ENCODE assay signal across 1 cellular context in genomic region chr4:139301143-139301820, GRCh38.
TF ChIP-seq lines count a peak whose summit lies in the region.

NAA15 (plus strand) TSS chr4:139301505; CDS start chr4:139301778, 273 bp downstream.

TF ChIP-seq in HepG2, 621 proteins besides CTCF, POLR2A, EP300 and RAD21 (continued from another document and continues in another):
- TF ChIP-seq ZSCAN5A (CRISPR knock-in tag; IDR thresholded peaks at IDR 0.05; ENCODE audit: borderline replicate concordance) = no peak; the same call in 1 of the 2 replicates
- no peak for TF ChIP-seq GTF3A (CRISPR knock-in tag; conservative IDR thresholded peaks at IDR 0.05)
- TF ChIP-seq SMAD9 (CRISPR knock-in tag; IDR thresholded peaks at IDR 0.05) = no peak
- TF ChIP-seq TIGD3 (CRISPR knock-in tag; IDR thresholded peaks at IDR 0.05; ENCODE audit: borderline replicate concordance) = no peak
- peak; percentile 69; the same call in 1 of the 2 replicates for TF ChIP-seq ZNF124 (CRISPR knock-in tag; IDR thresholded peaks at IDR 0.05)
- no peak for TF ChIP-seq CHCHD3 (CRISPR knock-in tag; IDR thresholded peaks at IDR 0.05)
- TF ChIP-seq HOXA7 (CRISPR knock-in tag; IDR thresholded peaks at IDR 0.05) = no peak
- no peak for TF ChIP-seq MBNL3 (CRISPR knock-in tag; conservative IDR thresholded peaks at IDR 0.05)
- no peak for TF ChIP-seq ZBTB43 (CRISPR knock-in tag; conservative IDR thresholded peaks at IDR 0.05)
- no peak for TF ChIP-seq IRX3 (CRISPR knock-in tag; IDR thresholded peaks at IDR 0.05; ENCODE audit: borderline replicate concordance, low read depth)
- TF ChIP-seq ZNF773 (CRISPR knock-in tag; IDR thresholded peaks at IDR 0.05; ENCODE audit: borderline replicate concordance) = no peak
- no peak for TF ChIP-seq ZNF784 (CRISPR knock-in tag; IDR thresholded peaks at IDR 0.05; ENCODE audit: borderline replicate concordance)
- TF ChIP-seq ZFX (CRISPR knock-in tag; IDR thresholded peaks at IDR 0.05; ENCODE audit: low read depth) = no peak; the same call in none of the 2 replicates
- TF ChIP-seq RARG (CRISPR knock-in tag; IDR thresholded peaks at IDR 0.05; ENCODE audit: low read depth) = no peak
- peak; percentile 61 for TF ChIP-seq PATZ1 (CRISPR knock-in tag; IDR thresholded peaks at IDR 0.05)
- TF ChIP-seq SAFB2 (CRISPR knock-in tag; IDR thresholded peaks at IDR 0.05; ENCODE audit: borderline replicate concordance, low read depth) = peak; percentile 30
- no peak for TF ChIP-seq GRHL1 (CRISPR knock-in tag; conservative IDR thresholded peaks at IDR 0.05)
- TF ChIP-seq IKZF4 (CRISPR knock-in tag; IDR thresholded peaks at IDR 0.05; ENCODE audit: borderline replicate concordance, low read depth, not compliant biosample characterization) = no peak
- peak; percentile 51; the same call in 1 of the 2 replicates for TF ChIP-seq MAZ (IDR thresholded peaks at IDR 0.05; ENCODE audit: borderline replicate concordance, low read depth, low read length)
- peak; percentile 88 for TF ChIP-seq MAZ (CRISPR knock-in tag; IDR thresholded peaks at IDR 0.05; ENCODE audit: low read depth)
- no peak for TF ChIP-seq HINFP (CRISPR knock-in tag; IDR thresholded peaks at IDR 0.05; ENCODE audit: low read depth)
- TF ChIP-seq ZNF142 (CRISPR knock-in tag; IDR thresholded peaks at IDR 0.05) = no peak
- TF ChIP-seq HOXA3 (CRISPR knock-in tag; IDR thresholded peaks at IDR 0.05) = peak; percentile 96
- TF ChIP-seq HOXD1 (CRISPR knock-in tag; IDR thresholded peaks at IDR 0.05) = no peak; the same call in 1 of the 2 replicates
- TF ChIP-seq TRAFD1 (CRISPR knock-in tag; IDR thresholded peaks at IDR 0.05; ENCODE audit: borderline replicate concordance) = 0 out of 2 replicates have a peak, but pooled peaks have one; percentile 46
- TF ChIP-seq NFAT5 (CRISPR knock-in tag; IDR thresholded peaks at IDR 0.05) = no peak
- no peak for TF ChIP-seq MAFG (CRISPR knock-in tag; IDR thresholded peaks at IDR 0.05)
- no peak for TF ChIP-seq ZNF337 (CRISPR knock-in tag; IDR thresholded peaks at IDR 0.05; ENCODE audit: borderline replicate concordance, low read depth)
- no peak for TF ChIP-seq ZSCAN12 (CRISPR knock-in tag; IDR thresholded peaks at IDR 0.05)
- TF ChIP-seq ZNF670 (CRISPR knock-in tag; IDR thresholded peaks at IDR 0.05; ENCODE audit: borderline replicate concordance) = no peak
- TF ChIP-seq MEF2D (CRISPR knock-in tag; IDR thresholded peaks at IDR 0.05) = 0 out of 2 replicates have a peak, but pooled peaks have one; percentile 50
